10 cellular contexts compared by ENCODE assay signal in genomic region chr17:62705116-62705515, GRCh38.
A peak's percentile ranks its signal among the peaks of the same experiment; 100 is the strongest.
DNase-seq lines count a peak whose midpoint lies in the region; ATAC-seq lines count a peak whose summit lies in the region.
"Had no signal": no experiment of that assay in that cellular context is flagged by ENCODE, and none has a peak within 500 bp of the region (broad histone marks: within the 10 kb centered on the region; RNA-seq: fewer than 3 reads in every experiment).

No MANE protein-coding gene starts in this region.

- 22% methylated on average over 7 of the region's 7 CpGs for WGBS in right cardiac atrium

- DNase-seq in HAP-1 (ENCODE audit: low spot score in 2 of 2) = no peak
- no peak for DNase-seq in activated naive CD8-positive, alpha-beta T cell treated with anti-CD3 and anti-CD28 coated beads, Interleukin-2, amount 50 U/mL, for 24 hours
- DNase-seq in right cardiac atrium = no peak
- DNase-seq in putamen (ENCODE audit: low spot score) = peak; percentile 39
- no peak for DNase-seq in OCI-M2 (lab: John Stamatoyannopoulos, UW; ENCODE audit: unreplicated experiment)
- no peak for DNase-seq in NCI-H187 (lab: John Stamatoyannopoulos, UW)
- no peak for DNase-seq in DMS53 treated with DMSO at 0.1 percent for 48 hours (lab: John Stamatoyannopoulos, UW; ENCODE audit: unreplicated experiment)
- DNase-seq: activated gamma-delta T cell treated with Interleukin-2 at 50 U/mL for 16 hours, NCI-H1694 treated with DMSO at 0.1 percent for 48 hours had no signal

- peaks cover 15% of the 10 kb centered on the region for H3K4me1 Mint-ChIP-seq in activated naive CD8-positive, alpha-beta T cell treated with anti-CD3 and anti-CD28 coated beads, Interleukin-2, amount 50 U/mL, for 24 hours

- no peak overlapping the region for H3K27ac Mint-ChIP-seq in activated naive CD8-positive, alpha-beta T cell treated with anti-CD3 and anti-CD28 coated beads, Interleukin-2, amount 50 U/mL, for 24 hours

- H3K9me3 ChIP-seq in HAP-1 (no peaks in the 10 kb centered on the region), right cardiac atrium (ENCODE audit: control insufficient read depth, low read length) (no peaks in the 10 kb centered on the region)

- no peaks in the 10 kb centered on the region for H3K9me3 Mint-ChIP-seq in activated naive CD8-positive, alpha-beta T cell treated with anti-CD3 and anti-CD28 coated beads, Interleukin-2, amount 50 U/mL, for 24 hours

- H3K4me1 ChIP-seq in HAP-1 = peaks cover 13% of the 10 kb centered on the region; the same call in 1 of the 2 replicates
- H3K4me1 ChIP-seq in right cardiac atrium (ENCODE audit: control insufficient read depth, insufficient read depth, low read length) = no peaks in the 10 kb centered on the region

- no peaks in the 10 kb centered on the region for H3K36me3 Mint-ChIP-seq in activated naive CD8-positive, alpha-beta T cell treated with anti-CD3 and anti-CD28 coated beads, Interleukin-2, amount 50 U/mL, for 24 hours (ENCODE audit: low read depth)

- H3K4me3 ChIP-seq in HAP-1 (peak overlapping the region; percentile 42), right cardiac atrium (ENCODE audit: low read length) (no peak overlapping the region)

- no peak for ATAC-seq in activated naive CD8-positive, alpha-beta T cell treated with anti-CD3 and anti-CD28 coated beads, Interleukin-2, amount 50 U/mL, for 24 hours
- peak in 1 of 2 donors; percentile 72 for ATAC-seq in right cardiac atrium
- ATAC-seq in GM21619 (IDR thresholded peaks at IDR 0.05; ENCODE audit: unreplicated experiment) = no peak

- H3K27me3 Mint-ChIP-seq in activated naive CD8-positive, alpha-beta T cell treated with anti-CD3 and anti-CD28 coated beads, Interleukin-2, amount 50 U/mL, for 24 hours = peaks cover 26% of the 10 kb centered on the region

- no peaks in the 10 kb centered on the region for H3K27me3 ChIP-seq in HAP-1 (ENCODE audit: low read depth)
- no peaks in the 10 kb centered on the region for H3K27me3 ChIP-seq in right cardiac atrium (ENCODE audit: control insufficient read depth, insufficient read depth)

- in situ Hi-C loops in HAP-1 (cut with MboI; ENCODE audit: low sequenced_read_pairs) = loop anchor here (10.0 kb wide), 1 partner anchor 700 kb away; no protein-coding TSS in a partner anchor

- peak overlapping the region; percentile 47 for H3K27ac ChIP-seq in right cardiac atrium (ENCODE audit: low read length)

- intact Hi-C loops in right cardiac atrium (cut with DNase I) = loop anchor here (2.0 to 10.0 kb wide), 3 partner anchors 262 to 700 kb away; partner anchors contain the start of gene TANC2 (in 1 of the 4)

- H3K36me3 ChIP-seq in HAP-1 (replicated peaks) = no peaks in the 10 kb centered on the region

- peak overlapping the region; percentile 51 for H3K4me3 Mint-ChIP-seq in activated naive CD8-positive, alpha-beta T cell treated with anti-CD3 and anti-CD28 coated beads, Interleukin-2, amount 50 U/mL, for 24 hours
